8 cellular contexts compared by ENCODE assay signal in the genomic region with DNA sequence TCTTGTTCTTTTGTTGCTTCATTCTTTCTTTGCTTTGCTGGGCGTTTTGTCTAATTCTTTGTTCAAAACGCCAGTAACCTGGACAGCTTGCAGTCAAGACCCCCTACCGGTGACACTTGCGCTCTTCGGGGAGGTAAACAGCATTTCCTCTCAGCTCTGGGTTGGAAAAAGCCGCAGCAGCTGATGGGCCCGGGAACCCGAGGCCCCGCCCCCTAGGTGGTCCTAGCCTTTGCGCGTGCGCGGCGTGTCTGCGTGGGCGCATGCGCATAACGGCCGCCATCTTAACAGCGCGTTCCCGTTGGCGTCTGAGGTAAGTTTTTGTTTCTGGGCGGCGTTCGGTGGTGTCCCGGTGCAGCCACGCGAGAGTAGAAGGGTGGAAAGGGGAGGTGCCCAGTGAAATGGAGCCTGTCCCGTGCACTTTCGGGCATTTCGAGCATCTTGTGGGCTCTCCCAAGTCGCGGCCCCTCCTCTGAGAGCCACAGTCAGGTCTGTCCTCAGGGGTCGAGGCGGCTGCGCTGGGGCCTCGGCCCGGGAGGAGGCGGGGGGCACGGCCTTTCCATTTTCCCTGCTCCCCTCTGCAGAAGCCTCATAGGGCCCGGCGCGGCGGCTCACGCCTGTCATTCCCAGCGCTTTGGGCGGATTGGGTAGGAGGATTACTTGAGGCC. TPM values are rescaled to one million over a fixed set of nuclear protein-coding genes. Genes with fewer than 3 reads are reported as not detected.
DNase-seq lines count a peak whose midpoint lies in the region; ATAC-seq and TF ChIP-seq lines count a peak whose summit lies in the region.

TSS of gene ZNF559 (plus strand) at position 261 of the 665 bp plus-strand sequence. CDS start 14,371 bp downstream, outside the sequence.

- H3K27ac ChIP-seq in WERI-Rb-1 (peak within 1 kb of the TSS; percentile 92), mammary epithelial cell (ENCODE audit: insufficient read depth, low read depth, low read length) (peak within 1 kb of the TSS; percentile 38)

- H2AFZ ChIP-seq in mammary epithelial cell (ENCODE audit: low read depth, low read length), result peak within 1 kb of the TSS; percentile 98

- H3K4me2 ChIP-seq in mammary epithelial cell (ENCODE audit: insufficient read depth, low read depth, low read length), result peak within 1 kb of the TSS; percentile 83

- CTCF ChIA-PET in mammary epithelial cell (lab: Charles Lee; ENCODE audit: low non-redundant PET), result no interaction called here

- peak within 1 kb of the TSS; percentile 31 for H3K9ac ChIP-seq in mammary epithelial cell (ENCODE audit: insufficient read depth, low read length)

- H3K79me2 ChIP-seq in mammary epithelial cell (ENCODE audit: insufficient read depth, low read length), result peaks cover 12% of the 10 kb centered on the region

- 0% methylated on average over 14 of the region's 48 CpGs for WGBS in mammary epithelial cell (ENCODE audit: low coverage, missing lambda C conversion rate)

- peaks cover 20 to 24% (median 23%) of the 10 kb centered on the region in 3 donors for H3K36me3 Mint-ChIP-seq in immature natural killer cell

- H3K4me3 ChIP-seq in WERI-Rb-1 (ENCODE audit: low read depth, low read length) (peak within 1 kb of the TSS; percentile 69), mammary epithelial cell (replicated peaks in 1 of 3; ENCODE audit: insufficient read depth in 1 of 3, low read depth in 2 of 3, low read length in 3 of 3) (peak within 1 kb of the TSS; percentile 67 to 82 (median 72))

- H3K27ac Mint-ChIP-seq in immature natural killer cell, result peak within 1 kb of the TSS; percentile 96 to 99 (median 97)

- dilution Hi-C loops in mammary epithelial cell (cut with HindIII; ENCODE audit: low sequenced_read_pairs), result no loop called here

- H3K27me3 ChIP-seq in WERI-Rb-1 (ENCODE audit: insufficient read depth, low read depth, severe bottlenecking) (no peaks in the 10 kb centered on the region), mammary epithelial cell (ENCODE audit: insufficient read depth, low read length) (no peaks in the 10 kb centered on the region)

- intact Hi-C loops in mammary epithelial cell (cut with micrococcal nuclease), result loop anchor here (2.0 to 10.0 kb wide), 2 partner anchors 15 to 191 kb away; partner anchors contain the start of gene ZNF699

- no TSS peak for BruUV-seq in mammary epithelial cell (replicated peaks; lab: Mats Ljungman, UMichigan)

- ATAC-seq in GM18870 (IDR thresholded peaks at IDR 0.05; ENCODE audit: unreplicated experiment), result peak; percentile 92
- peak; percentile 96 for ATAC-seq in HG03108 (IDR thresholded peaks at IDR 0.05; ENCODE audit: unreplicated experiment)

- H3K27me3 Mint-ChIP-seq in immature natural killer cell (ENCODE audit: low read depth in 3 of 3), result peaks cover 10 to 14% (median 11%) of the 10 kb centered on the region in 3 donors

- peaks cover 6 to 30% (median 8%) of the 10 kb centered on the region in 6 donors for H3K9me3 Mint-ChIP-seq in immature natural killer cell

- H3K4me1 Mint-ChIP-seq in immature natural killer cell, result peaks cover 34 to 54% of the 10 kb centered on the region in 2 donors

- H4K20me1 ChIP-seq in mammary epithelial cell (ENCODE audit: insufficient read depth, low read length), result no peaks in the 10 kb centered on the region

- H3K4me1 ChIP-seq in mammary epithelial cell (ENCODE audit: insufficient read depth, low read length), result no peaks in the 10 kb centered on the region

- H3K36me3 ChIP-seq in WERI-Rb-1, result peaks cover 34% of the 10 kb centered on the region
- no peaks in the 10 kb centered on the region for H3K36me3 ChIP-seq in mammary epithelial cell (ENCODE audit: insufficient read depth, low read length)

- H3K9me3 ChIP-seq in WERI-Rb-1 (ENCODE audit: severe bottlenecking), result peaks cover 5% of the 10 kb centered on the region
- H3K9me3 ChIP-seq in mammary epithelial cell (replicated peaks; ENCODE audit: insufficient read depth, low read length), result peaks cover 23% of the 10 kb centered on the region

- in situ Hi-C loops in mammary epithelial cell (cut with MboI; ENCODE audit: low sequenced_read_pairs in 2 of 2), result no loop called here

- peak; percentile 99 for DNase-seq in AG08395 (ENCODE audit: low spot score)
- peak; percentile 96 for DNase-seq in NCI-H2196 (lab: John Stamatoyannopoulos, UW; ENCODE audit: unreplicated experiment)
- peak; percentile 94 for DNase-seq in WERI-Rb-1
- peak; percentile 94 for DNase-seq in mammary epithelial cell
- DNase-seq in immature natural killer cell, result peak; percentile 97 to 98 (median 98)
- DNase-seq in smooth muscle cell of the brain vasculature (ENCODE audit: low read depth, low spot score), result peak; percentile 93

- TF ChIP-seq CTCF in WERI-Rb-1 (IDR thresholded peaks at IDR 0.05; ENCODE audit: low read depth, low read length), result peak; percentile 41
- peak in 1 of 2 donors; percentile 33 for TF ChIP-seq CTCF in mammary epithelial cell (conservative IDR thresholded peaks at IDR 0.05 in 1 of 2, IDR thresholded peaks at IDR 0.05 in 1 of 2; ENCODE audit: extremely low read depth in 1 of 2, insufficient read depth in 1 of 2, low read depth in 1 of 2, low read length in 2 of 2)

- H3K4me3 Mint-ChIP-seq in immature natural killer cell, result peak within 1 kb of the TSS; percentile 95 to 99 (median 97)

RNA-seq across cellular contexts. Expression of gene ZNF559, which starts in this region (rescaled TPM):
- 10 to 100 TPM in 1 of 2 donors, 1 to 10 TPM in 1; 7.6 to 12.8 TPM for total RNA-seq in mammary epithelial cell
- polyA plus RNA-seq in mammary epithelial cell (5.2 TPM), immature natural killer cell (10 to 100 TPM; 12.3 to 26.4 (median 16.4) TPM)
- polyA minus RNA-seq in mammary epithelial cell, result 2.5 TPM

Comparison
In these comparisons a context has a peak if more than half of its experiments do, and no peak if none do; other contexts are left out.
1. Peak in every context shown above with its lines: DNase-seq, ATAC-seq, H3K4me3 ChIP-seq and H3K27ac ChIP-seq.